Comparison of ENCODE assay signal across 9 cellular contexts in the genomic region with DNA sequence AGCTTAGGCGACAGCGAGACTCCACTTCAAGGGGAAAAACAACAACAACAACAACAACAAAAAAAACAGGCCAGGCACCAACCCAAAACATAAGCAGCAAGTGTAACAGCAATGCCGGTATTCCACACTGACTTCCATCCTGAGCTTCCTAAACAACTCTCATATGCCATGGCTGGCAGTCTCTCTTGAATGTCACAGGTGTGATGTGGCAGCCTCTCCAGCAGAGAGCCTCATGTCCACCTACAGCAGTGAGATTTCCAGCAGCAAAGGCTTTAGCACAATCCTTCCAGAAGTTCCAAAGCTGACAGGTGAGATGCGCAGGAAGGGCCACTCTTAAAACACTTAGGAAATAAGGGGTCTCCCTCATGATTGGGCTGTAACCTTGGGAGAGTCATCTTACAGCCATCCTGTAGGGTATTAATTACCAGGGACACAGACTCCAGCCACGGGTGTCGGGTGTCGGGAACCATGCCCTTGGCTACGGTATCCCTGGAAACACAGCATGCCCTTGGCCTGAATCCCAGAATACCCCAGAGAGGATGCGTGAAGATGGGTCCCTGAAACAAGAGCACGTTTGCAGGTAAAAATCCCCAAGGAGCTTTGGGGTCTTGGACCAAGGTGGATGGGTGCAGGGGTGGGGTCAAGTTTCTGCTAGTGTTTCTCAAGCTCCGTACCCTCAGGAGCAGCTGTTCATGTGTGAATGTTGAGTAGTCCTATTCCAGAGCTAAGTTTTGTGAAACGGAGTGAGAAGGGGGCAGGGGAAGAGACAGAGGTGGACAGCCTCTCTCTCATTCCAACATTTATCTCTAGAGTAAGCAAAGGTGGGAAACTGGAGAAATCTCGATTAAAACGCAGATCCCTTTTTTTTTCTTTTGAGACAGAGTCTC.
DNase-seq lines count a peak whose midpoint lies in the region; ATAC-seq and TF ChIP-seq lines count a peak whose summit lies in the region.
"Had no signal": no experiment of that assay in that cellular context is flagged by ENCODE, and none has a peak within 500 bp of the region (broad histone marks: within the 10 kb centered on the region; RNA-seq: fewer than 3 reads in every experiment).

No MANE protein-coding gene starts in this region.

- H3K4me1 ChIP-seq in RWPE2 (ENCODE audit: insufficient read depth, poor library complexity, severe bottlenecking), result peaks cover 10% of the 10 kb centered on the region

- no peak for TF ChIP-seq CTCF in RWPE2 (IDR thresholded peaks at IDR 0.05; ENCODE audit: poor library complexity, severe bottlenecking)

- TF ChIP-seq EP300 in Ishikawa (IDR thresholded peaks at IDR 0.05; ENCODE audit: borderline replicate concordance), result no peak

- peak; percentile 17; the same call in 1 of the 2 replicates for TF ChIP-seq RAD21 in Ishikawa (IDR thresholded peaks at IDR 0.05; ENCODE audit: low read depth)

- ATAC-seq in RWPE2 (ENCODE audit: low read depth), result peak; percentile 87
- ATAC-seq in HG02642 (IDR thresholded peaks at IDR 0.05; ENCODE audit: poor library complexity, unreplicated experiment), result no peak
- ATAC-seq in GM21529 (IDR thresholded peaks at IDR 0.05; ENCODE audit: unreplicated experiment), result no peak

- peak; percentile 67 for DNase-seq in D341Med (ENCODE audit: low spot score)
- no peak for DNase-seq in RWPE2 (ENCODE audit: low spot score)
- peak; percentile 26 for DNase-seq in kidney glomerular epithelial cell (lab: John Stamatoyannopoulos, UW)
- DNase-seq in stimulated activated CD4-positive, alpha-beta T cell treated with anti-CD3 and anti-CD28 coated beads, Interleukin-12 subunit alpha, Interleukin-12 subunit beta, amount 100 ng/mL, for 4 hours, result no peak
- no peak for DNase-seq in activated CD4-positive, CD25-positive, alpha-beta regulatory T cell treated with anti-CD3 and anti-CD28 coated beads, Interleukin-2, amount 50 U/mL, for 72 hours
- DNase-seq: activated B cell treated with CpG ODN at 0.5 μM for 24 hours had no signal

- H3K27me3 ChIP-seq in RWPE2 (ENCODE audit: insufficient read depth, poor library complexity, severe bottlenecking), result no peaks in the 10 kb centered on the region

- no peaks in the 10 kb centered on the region for H3K36me3 ChIP-seq in RWPE2 (ENCODE audit: low read depth)

- H3K4me3 ChIP-seq in RWPE2 (ENCODE audit: severe bottlenecking), result no peak overlapping the region

- H3K9me3 ChIP-seq in RWPE2 (ENCODE audit: severe bottlenecking), result no peaks in the 10 kb centered on the region

- H3K27ac ChIP-seq in RWPE2 (ENCODE audit: poor library complexity, severe bottlenecking), result no peak overlapping the region

TF ChIP-seq in Ishikawa, 13 proteins besides CTCF, POLR2A, EP300 and RAD21:
- no peak for TF ChIP-seq EGR1 (IDR thresholded peaks at IDR 0.05)
- peak; percentile 92 for TF ChIP-seq NFIC (IDR thresholded peaks at IDR 0.05)
- TF ChIP-seq TCF12 (IDR thresholded peaks at IDR 0.05; ENCODE audit: low read depth), result peak; percentile 54; the same call in 1 of the 2 replicates
- TF ChIP-seq FOXM1 (IDR thresholded peaks at IDR 0.05; ENCODE audit: borderline replicate concordance, low read depth), result no peak
- TF ChIP-seq YY1 (IDR thresholded peaks at IDR 0.05; ENCODE audit: low read depth), result peak; percentile 43; the same call in 1 of the 2 replicates
- peak; percentile 49; the same call in 1 of the 2 replicates for TF ChIP-seq ZBTB7A (IDR thresholded peaks at IDR 0.05; ENCODE audit: low read depth)
- no peak for TF ChIP-seq CEBPB (IDR thresholded peaks at IDR 0.05)
- no peak for TF ChIP-seq REST (IDR thresholded peaks at IDR 0.05; ENCODE audit: low read depth)
- peak; percentile 48 for TF ChIP-seq TEAD4 (IDR thresholded peaks at IDR 0.05)
- TF ChIP-seq, protein P1, sequence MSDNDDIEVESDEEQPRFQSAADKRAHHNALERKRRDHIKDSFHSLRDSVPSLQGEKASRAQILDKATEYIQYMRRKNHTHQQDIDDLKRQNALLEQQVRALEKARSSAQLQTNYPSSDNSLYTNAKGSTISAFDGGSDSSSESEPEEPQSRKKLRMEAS (IDR thresholded peaks at IDR 0.05), result peak; percentile 32; the same call in 1 of the 2 replicates

Comparison
In these comparisons a context has a peak if more than half of its experiments do, and no peak if none do; other contexts are left out.
1. DNase-seq: peak in D341Med (single experiment) and kidney glomerular epithelial cell (single experiment); none in RWPE2 (single experiment), stimulated activated CD4-positive, alpha-beta T cell treated with anti-CD3 and anti-CD28 coated beads, Interleukin-12 subunit alpha, Interleukin-12 subunit beta, amount 100 ng/mL, for 4 hours (single experiment) and activated CD4-positive, CD25-positive, alpha-beta regulatory T cell treated with anti-CD3 and anti-CD28 coated beads, Interleukin-2, amount 50 U/mL, for 72 hours (single experiment).